Comparison of ENCODE assay signal across 23 cellular contexts in the genomic region with DNA sequence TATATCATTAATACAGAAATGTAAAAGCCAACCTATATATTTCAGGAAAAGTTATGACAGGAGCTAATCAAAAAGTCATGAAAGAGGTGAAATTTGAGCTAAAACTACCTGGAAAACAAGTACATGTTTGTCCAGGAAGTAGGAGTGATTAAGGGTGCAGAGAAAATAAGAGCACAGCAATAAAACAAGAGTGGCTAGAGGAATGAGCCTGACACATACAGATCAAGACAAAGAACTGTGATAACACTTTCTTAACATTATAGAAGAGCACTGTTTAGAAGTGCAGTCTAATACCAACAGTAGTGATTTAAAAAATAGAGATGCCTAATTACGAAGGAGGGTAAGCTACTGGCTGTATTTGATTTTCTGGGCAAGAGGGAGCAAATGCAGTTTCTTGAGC.
"Had no signal": no experiment of that assay in that cellular context is flagged by ENCODE, and none has a peak within 500 bp of the region (broad histone marks: within the 10 kb centered on the region; RNA-seq: fewer than 3 reads in every experiment).

No MANE protein-coding gene starts in this region.

- H3K36me3 ChIP-seq: prostate gland had no signal

- H3K27ac Mint-ChIP-seq: effector memory CD8-positive, alpha-beta T cell; memory B cell; naive B cell; natural killer cell treated with Interleukin-12 subunit alpha and Interleukin-12 subunit beta and Interleukin-15 and Interleukin-18, amount 100 ng/mL, for 72 hours; neural progenitor cell; stimulated activated effector memory CD8-positive, alpha-beta T cell treated with anti-CD3 and anti-CD28 coated beads, Interleukin-12 subunit alpha, Interleukin-12 subunit beta, amount 100 ng/mL, for 72 hours had no signal

- H3K9ac ChIP-seq: neural progenitor cell, parathyroid adenoma had no signal

- H3K9me3 Mint-ChIP-seq: memory B cell, naive B cell, neural progenitor cell had no signal

- H3K27me3 ChIP-seq: neural progenitor cell, right atrium auricular region, stomach, thyroid gland, vagina had no signal

- H3K79me2 ChIP-seq: parathyroid adenoma had no signal

- H3K9me3 ChIP-seq: prostate gland, right atrium auricular region, stomach, thyroid gland, vagina had no signal

- FAIRE-seq: endometrium, frontal cortex, keratinocyte had no signal

- H3K36me3 Mint-ChIP-seq: memory B cell; naive B cell; natural killer cell treated with Interleukin-12 subunit alpha and Interleukin-12 subunit beta and Interleukin-15 and Interleukin-18, amount 100 ng/mL, for 72 hours; stimulated activated effector memory CD8-positive, alpha-beta T cell treated with anti-CD3 and anti-CD28 coated beads, Interleukin-12 subunit alpha, Interleukin-12 subunit beta, amount 100 ng/mL, for 72 hours had no signal

- H3K27ac ChIP-seq: neural progenitor cell, parathyroid adenoma, prostate gland, right atrium auricular region, stomach, thyroid gland, vagina had no signal

- H3K4me3 ChIP-seq: lung, neural progenitor cell, prostate gland, right atrium auricular region, stomach, thyroid gland, vagina had no signal

- ATAC-seq: effector memory CD8-positive, alpha-beta T cell; left lobe of liver; natural killer cell treated with Interleukin-12 subunit alpha and Interleukin-12 subunit beta and Interleukin-15 and Interleukin-18, amount 100 ng/mL, for 72 hours; sciatic nerve; stimulated activated effector memory CD8-positive, alpha-beta T cell treated with anti-CD3 and anti-CD28 coated beads, Interleukin-12 subunit alpha, Interleukin-12 subunit beta, amount 100 ng/mL, for 72 hours had no signal

- DNase-seq: cortex of kidney; effector memory CD8-positive, alpha-beta T cell; naive B cell; stimulated activated CD4-positive, alpha-beta T cell treated with anti-CD3 and anti-CD28 coated beads, Interleukin-2, amount 100 ng/mL, for 24 hours; stimulated activated CD4-positive, alpha-beta T cell treated with anti-CD3 and anti-CD28 coated beads, Interleukin-4, amount 100 ng/mL, for 24 hours; stimulated activated naive CD4-positive, alpha-beta T cell treated with Interleukin-2 at 50 U/mL for 16 hours; stomach; thyroid gland; trophoblast cell had no signal

- H3K4me1 ChIP-seq: prostate gland, right atrium auricular region, stomach, thyroid gland, vagina had no signal

- H2AFZ ChIP-seq: neural progenitor cell, parathyroid adenoma had no signal

- H3K27me3 Mint-ChIP-seq: effector memory CD8-positive, alpha-beta T cell; memory B cell; naive B cell; natural killer cell treated with Interleukin-12 subunit alpha and Interleukin-12 subunit beta and Interleukin-15 and Interleukin-18, amount 100 ng/mL, for 72 hours had no signal

- H3K4me1 Mint-ChIP-seq: memory B cell; naive B cell; stimulated activated effector memory CD8-positive, alpha-beta T cell treated with anti-CD3 and anti-CD28 coated beads, Interleukin-12 subunit alpha, Interleukin-12 subunit beta, amount 100 ng/mL, for 72 hours had no signal

- H3K4me3 Mint-ChIP-seq: effector memory CD8-positive, alpha-beta T cell; memory B cell; naive B cell; natural killer cell treated with Interleukin-12 subunit alpha and Interleukin-12 subunit beta and Interleukin-15 and Interleukin-18, amount 100 ng/mL, for 72 hours; neural progenitor cell; stimulated activated effector memory CD8-positive, alpha-beta T cell treated with anti-CD3 and anti-CD28 coated beads, Interleukin-12 subunit alpha, Interleukin-12 subunit beta, amount 100 ng/mL, for 72 hours had no signal

- H3K4me2 ChIP-seq: neural progenitor cell had no signal
